Comparison of ENCODE assay signal across 12 cellular contexts in genomic region chr5:390571-391491, GRCh38. TPM values are rescaled to one million over a fixed set of nuclear protein-coding genes. Genes with fewer than 3 reads are reported as not detected.
DNase-seq lines count a peak whose midpoint lies in the region; ATAC-seq and TF ChIP-seq lines count a peak whose summit lies in the region.
"Had no signal": no experiment of that assay in that cellular context is flagged by ENCODE, and none has a peak within 500 bp of the region (broad histone marks: within the 10 kb centered on the region; RNA-seq: fewer than 3 reads in every experiment).

No MANE protein-coding gene starts in this region.

- no peak for DNase-seq in activated naive CD4-positive, alpha-beta T cell treated with anti-CD3 and anti-CD28 coated beads, Interleukin-2, amount 10 ng/mL, durations not matched to agents 7 days and 5 days
- DNase-seq in activated naive CD4-positive, alpha-beta T cell treated with anti-CD3 and anti-CD28 coated beads for 36 hours = no peak
- DNase-seq in RWPE2 (ENCODE audit: low spot score) (peak; percentile 63), iPS-NIHi7 (ENCODE audit: extremely low spot score) (peak; percentile 20), suprapubic skin (ENCODE audit: low spot score in 2 of 2) (peak; percentile 50 to 74), pons (ENCODE audit: low spot score) (no peak)
- DNase-seq: BE2C, cerebellar nuclear complex had no signal

- no peaks in the 10 kb centered on the region for H3K27me3 Mint-ChIP-seq in activated naive CD4-positive, alpha-beta T cell treated with anti-CD3 and anti-CD28 coated beads, Interleukin-2, amount 10 ng/mL, durations not matched to agents 7 days and 5 days
- H3K27me3 Mint-ChIP-seq in activated naive CD4-positive, alpha-beta T cell treated with anti-CD3 and anti-CD28 coated beads for 36 hours (ENCODE audit: low read depth) = no peaks in the 10 kb centered on the region

- H3K4me3 Mint-ChIP-seq in activated naive CD4-positive, alpha-beta T cell treated with anti-CD3 and anti-CD28 coated beads, Interleukin-2, amount 10 ng/mL, durations not matched to agents 7 days and 5 days = no peak overlapping the region
- H3K4me3 Mint-ChIP-seq in activated naive CD4-positive, alpha-beta T cell treated with anti-CD3 and anti-CD28 coated beads for 36 hours = no peak overlapping the region

- no peaks in the 10 kb centered on the region for H3K36me3 ChIP-seq in RWPE2 (ENCODE audit: low read depth)
- H3K36me3 ChIP-seq in suprapubic skin = no peaks in the 10 kb centered on the region
- H3K36me3 ChIP-seq: BE2C had no signal

- TF ChIP-seq EP300 in suprapubic skin (IDR thresholded peaks at IDR 0.05) = no peak

- peak overlapping the region; percentile 49 for H3K27ac Mint-ChIP-seq in activated naive CD4-positive, alpha-beta T cell treated with anti-CD3 and anti-CD28 coated beads, Interleukin-2, amount 10 ng/mL, durations not matched to agents 7 days and 5 days
- no peak overlapping the region for H3K27ac Mint-ChIP-seq in activated naive CD4-positive, alpha-beta T cell treated with anti-CD3 and anti-CD28 coated beads for 36 hours

- ATAC-seq in RWPE2 (ENCODE audit: low read depth) (peak; percentile 51), GM18873 (IDR thresholded peaks at IDR 0.05; ENCODE audit: low FRiP score, unreplicated experiment) (no peak), GM19023 (IDR thresholded peaks at IDR 0.05; ENCODE audit: unreplicated experiment) (no peak)
- ATAC-seq: K562 had no signal

- H3K9me3 ChIP-seq in RWPE2 (ENCODE audit: severe bottlenecking) (no peaks in the 10 kb centered on the region), suprapubic skin (no peaks in the 10 kb centered on the region)
- H3K9me3 ChIP-seq: BE2C, SJSA1 had no signal

- H3K27ac ChIP-seq in RWPE2 (ENCODE audit: poor library complexity, severe bottlenecking) = no peak overlapping the region
- H3K27ac ChIP-seq in suprapubic skin = no peak overlapping the region
- H3K27ac ChIP-seq: SJSA1 had no signal

- intact Hi-C loops in activated naive CD4-positive, alpha-beta T cell treated with anti-CD3 and anti-CD28 coated beads for 36 hours (cut with micrococcal nuclease) = loop anchor here (5.0 kb wide), 1 partner anchor 926 kb away; no protein-coding TSS in a partner anchor

- H3K4me1 ChIP-seq in RWPE2 (ENCODE audit: insufficient read depth, poor library complexity, severe bottlenecking) = peaks cover 5% of the 10 kb centered on the region
- H3K4me1 ChIP-seq in suprapubic skin = peaks cover 8% of the 10 kb centered on the region
- H3K4me1 ChIP-seq: BE2C had no signal

- peaks cover 8% of the 10 kb centered on the region for H3K9me3 Mint-ChIP-seq in activated naive CD4-positive, alpha-beta T cell treated with anti-CD3 and anti-CD28 coated beads, Interleukin-2, amount 10 ng/mL, durations not matched to agents 7 days and 5 days
- peaks cover 6% of the 10 kb centered on the region for H3K9me3 Mint-ChIP-seq in activated naive CD4-positive, alpha-beta T cell treated with anti-CD3 and anti-CD28 coated beads for 36 hours

- H3K27me3 ChIP-seq in RWPE2 (ENCODE audit: insufficient read depth, poor library complexity, severe bottlenecking) (no peaks in the 10 kb centered on the region), suprapubic skin (peaks cover 15% of the 10 kb centered on the region)
- H3K27me3 ChIP-seq: BE2C, SJSA1 had no signal

- peaks cover 26% of the 10 kb centered on the region for H3K36me3 Mint-ChIP-seq in activated naive CD4-positive, alpha-beta T cell treated with anti-CD3 and anti-CD28 coated beads, Interleukin-2, amount 10 ng/mL, durations not matched to agents 7 days and 5 days
- H3K36me3 Mint-ChIP-seq in activated naive CD4-positive, alpha-beta T cell treated with anti-CD3 and anti-CD28 coated beads for 36 hours (ENCODE audit: low read depth) = peaks cover 3% of the 10 kb centered on the region

- no peak overlapping the region for H3K4me3 ChIP-seq in RWPE2 (ENCODE audit: severe bottlenecking)
- H3K4me3 ChIP-seq in suprapubic skin = no peak overlapping the region
- H3K4me3 ChIP-seq: K562, SJSA1 had no signal

- CTCF ChIA-PET in activated naive CD4-positive, alpha-beta T cell treated with anti-CD3 and anti-CD28 coated beads, Interleukin-2, amount 10 ng/mL, durations not matched to agents 7 days and 5 days (lab: Charles Lee) = no interaction called here
- CTCF ChIA-PET in activated naive CD4-positive, alpha-beta T cell treated with anti-CD3 and anti-CD28 coated beads for 36 hours (lab: Charles Lee) = no interaction called here

- no peak for TF ChIP-seq CTCF in RWPE2 (IDR thresholded peaks at IDR 0.05; ENCODE audit: poor library complexity, severe bottlenecking)
- no peak for TF ChIP-seq CTCF in suprapubic skin (IDR thresholded peaks at IDR 0.05)

- WGBS in suprapubic skin = 75% methylated on average over 37 of the region's 37 CpGs

- H3K4me1 Mint-ChIP-seq in activated naive CD4-positive, alpha-beta T cell treated with anti-CD3 and anti-CD28 coated beads, Interleukin-2, amount 10 ng/mL, durations not matched to agents 7 days and 5 days = peaks cover 49% of the 10 kb centered on the region
- H3K4me1 Mint-ChIP-seq in activated naive CD4-positive, alpha-beta T cell treated with anti-CD3 and anti-CD28 coated beads for 36 hours (ENCODE audit: low read depth) = peaks cover 27% of the 10 kb centered on the region

- TF ChIP-seq POLR2A in suprapubic skin (IDR thresholded peaks at IDR 0.05) = no peak

RNA-seq across cellular contexts. Expression of gene EXOC3, which starts 52.1 kb away (rescaled TPM):
- total RNA-seq in activated naive CD4-positive, alpha-beta T cell treated with anti-CD3 and anti-CD28 coated beads for 36 hours = 10 to 100 TPM; 41.6 to 41.7 TPM
- total RNA-seq in suprapubic skin = 100 to 1,000 TPM in 1 of 4 donors, 10 to 100 TPM in 3; 68.9 to 199 (median 83.4) TPM

Comparison
In these comparisons a context has a peak if more than half of its experiments do, and no peak if none do; other contexts are left out.
1. DNase-seq: peak in RWPE2 (single experiment), iPS-NIHi7 (single experiment) and suprapubic skin (2 of 2); none in activated naive CD4-positive, alpha-beta T cell treated with anti-CD3 and anti-CD28 coated beads, Interleukin-2, amount 10 ng/mL, durations not matched to agents 7 days and 5 days (single experiment), activated naive CD4-positive, alpha-beta T cell treated with anti-CD3 and anti-CD28 coated beads for 36 hours (single experiment) and pons (single experiment).